ENCODE assay signal across 1 cellular context in the genomic region with DNA sequence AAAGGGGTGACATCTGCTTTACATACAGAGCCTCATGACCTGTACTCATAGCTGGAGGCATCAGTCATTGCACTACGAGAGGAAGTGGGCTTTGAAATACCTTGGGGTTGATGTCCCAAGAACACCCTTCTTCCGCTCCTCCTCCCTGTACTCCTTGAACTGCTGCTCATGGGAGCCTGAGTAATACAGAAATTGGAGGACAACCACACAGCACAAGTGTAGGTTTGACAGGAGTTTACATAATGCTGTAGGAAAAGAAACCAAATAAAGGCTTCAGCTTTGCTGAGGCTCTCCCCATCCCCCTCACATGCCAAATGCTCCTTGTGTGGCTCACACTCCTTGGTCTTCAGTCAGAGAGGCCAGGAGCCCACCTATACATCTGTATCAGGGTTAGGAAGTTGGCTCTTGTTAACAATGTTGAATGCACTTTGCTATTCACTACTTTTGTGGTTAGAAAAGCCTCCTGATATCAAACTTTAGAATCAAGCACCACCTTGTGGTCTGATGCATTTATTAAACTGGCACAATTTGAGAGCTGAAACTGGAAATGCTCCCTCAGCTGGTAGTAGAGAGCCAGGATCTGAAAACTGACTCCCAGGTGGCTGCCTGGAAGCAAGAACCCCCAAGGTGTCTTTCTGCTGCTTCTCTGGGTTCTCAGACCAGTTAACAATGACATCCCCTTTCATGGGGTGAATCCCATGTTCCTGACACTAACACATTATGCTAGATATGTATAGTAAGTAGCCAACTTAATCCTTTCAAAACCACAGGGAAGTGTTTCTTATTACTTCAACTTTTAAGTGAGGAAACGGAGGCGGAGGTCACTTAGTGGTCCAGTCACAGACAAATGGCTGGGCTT.
TF ChIP-seq lines count a peak whose summit lies in the region.

No MANE protein-coding gene starts in this region.

TF ChIP-seq in GM23338, 12 proteins besides CTCF, POLR2A, EP300 and RAD21 (continued from another document):
- TF ChIP-seq, protein P1, sequence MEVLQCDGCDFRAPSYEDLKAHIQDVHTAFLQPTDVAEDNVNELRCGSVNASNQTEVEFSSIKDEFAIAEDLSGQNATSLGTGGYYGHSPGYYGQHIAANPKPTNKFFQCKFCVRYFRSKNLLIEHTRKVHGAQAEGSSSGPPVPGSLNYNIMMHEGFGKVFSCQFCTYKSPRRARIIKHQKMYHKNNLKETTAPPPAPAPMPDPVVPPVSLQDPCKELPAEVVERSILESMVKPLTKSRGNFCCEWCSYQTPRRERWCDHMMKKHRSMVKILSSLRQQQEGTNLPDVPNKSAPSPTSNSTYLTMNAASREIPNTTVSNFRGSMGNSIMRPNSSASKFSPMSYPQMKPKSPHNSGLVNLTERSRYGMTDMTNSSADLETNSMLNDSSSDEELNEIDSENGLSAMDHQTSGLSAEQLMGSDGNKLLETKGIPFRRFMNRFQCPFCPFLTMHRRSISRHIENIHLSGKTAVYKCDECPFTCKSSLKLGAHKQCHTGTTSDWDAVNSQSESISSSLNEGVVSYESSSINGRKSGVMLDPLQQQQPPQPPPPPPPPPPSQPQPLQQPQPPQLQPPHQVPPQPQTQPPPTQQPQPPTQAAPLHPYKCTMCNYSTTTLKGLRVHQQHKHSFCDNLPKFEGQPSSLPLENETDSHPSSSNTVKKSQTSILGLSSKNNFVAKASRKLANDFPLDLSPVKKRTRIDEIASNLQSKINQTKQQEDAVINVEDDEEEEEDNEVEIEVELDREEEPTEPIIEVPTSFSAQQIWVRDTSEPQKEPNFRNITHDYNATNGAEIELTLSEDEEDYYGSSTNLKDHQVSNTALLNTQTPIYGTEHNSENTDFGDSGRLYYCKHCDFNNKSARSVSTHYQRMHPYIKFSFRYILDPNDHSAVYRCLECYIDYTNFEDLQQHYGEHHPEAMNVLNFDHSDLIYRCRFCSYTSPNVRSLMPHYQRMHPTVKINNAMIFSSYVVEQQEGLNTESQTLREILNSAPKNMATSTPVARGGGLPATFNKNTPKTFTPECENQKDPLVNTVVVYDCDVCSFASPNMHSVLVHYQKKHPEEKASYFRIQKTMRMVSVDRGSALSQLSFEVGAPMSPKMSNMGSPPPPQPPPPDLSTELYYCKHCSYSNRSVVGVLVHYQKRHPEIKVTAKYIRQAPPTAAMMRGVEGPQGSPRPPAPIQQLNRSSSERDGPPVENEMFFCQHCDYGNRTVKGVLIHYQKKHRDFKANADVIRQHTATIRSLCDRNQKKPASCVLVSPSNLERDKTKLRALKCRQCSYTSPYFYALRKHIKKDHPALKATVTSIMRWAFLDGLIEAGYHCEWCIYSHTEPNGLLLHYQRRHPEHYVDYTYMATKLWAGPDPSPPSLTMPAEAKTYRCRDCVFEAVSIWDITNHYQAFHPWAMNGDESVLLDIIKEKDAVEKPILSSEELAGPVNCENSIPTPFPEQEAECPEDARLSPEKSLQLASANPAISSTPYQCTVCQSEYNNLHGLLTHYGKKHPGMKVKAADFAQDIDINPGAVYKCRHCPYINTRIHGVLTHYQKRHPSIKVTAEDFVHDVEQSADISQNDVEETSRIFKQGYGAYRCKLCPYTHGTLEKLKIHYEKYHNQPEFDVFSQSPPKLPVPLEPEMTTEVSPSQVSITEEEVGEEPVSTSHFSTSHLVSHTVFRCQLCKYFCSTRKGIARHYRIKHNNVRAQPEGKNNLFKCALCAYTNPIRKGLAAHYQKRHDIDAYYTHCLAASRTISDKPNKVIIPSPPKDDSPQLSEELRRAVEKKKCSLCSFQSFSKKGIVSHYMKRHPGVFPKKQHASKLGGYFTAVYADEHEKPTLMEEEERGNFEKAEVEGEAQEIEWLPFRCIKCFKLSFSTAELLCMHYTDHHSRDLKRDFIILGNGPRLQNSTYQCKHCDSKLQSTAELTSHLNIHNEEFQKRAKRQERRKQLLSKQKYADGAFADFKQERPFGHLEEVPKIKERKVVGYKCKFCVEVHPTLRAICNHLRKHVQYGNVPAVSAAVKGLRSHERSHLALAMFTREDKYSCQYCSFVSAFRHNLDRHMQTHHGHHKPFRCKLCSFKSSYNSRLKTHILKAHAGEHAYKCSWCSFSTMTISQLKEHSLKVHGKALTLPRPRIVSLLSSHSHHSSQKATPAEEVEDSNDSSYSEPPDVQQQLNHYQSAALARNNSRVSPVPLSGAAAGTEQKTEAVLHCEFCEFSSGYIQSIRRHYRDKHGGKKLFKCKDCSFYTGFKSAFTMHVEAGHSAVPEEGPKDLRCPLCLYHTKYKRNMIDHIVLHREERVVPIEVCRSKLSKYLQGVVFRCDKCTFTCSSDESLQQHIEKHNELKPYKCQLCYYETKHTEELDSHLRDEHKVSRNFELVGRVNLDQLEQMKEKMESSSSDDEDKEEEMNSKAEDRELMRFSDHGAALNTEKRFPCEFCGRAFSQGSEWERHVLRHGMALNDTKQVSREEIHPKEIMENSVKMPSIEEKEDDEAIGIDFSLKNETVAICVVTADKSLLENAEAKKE (CRISPR knock-in tag; IDR thresholded peaks at IDR 0.05), result no peak
- no peak for TF ChIP-seq STAT1 (IDR thresholded peaks at IDR 0.05; ENCODE audit: unreplicated experiment)
